Comparison of ENCODE assay signal across 1 cellular context in genomic region chr15:35540031-35540430, GRCh38.
TF ChIP-seq lines count a peak whose summit lies in the region.

No MANE protein-coding gene starts in this region.

TF ChIP-seq in IMR-90, 13 proteins besides CTCF, POLR2A, EP300 and RAD21:
- TF ChIP-seq ELK1 (IDR thresholded peaks at IDR 0.05; ENCODE audit: borderline replicate concordance, low read depth, low read length) (no peak), CHD1 (IDR thresholded peaks at IDR 0.05; ENCODE audit: low read depth, low read length) (no peak), USF2 (IDR thresholded peaks at IDR 0.05; ENCODE audit: low read depth, low read length) (no peak), BHLHE40 (IDR thresholded peaks at IDR 0.05; ENCODE audit: low read depth, low read length) (no peak), FOS (IDR thresholded peaks at IDR 0.05; ENCODE audit: low read depth, low read length) (no peak), MAFK (IDR thresholded peaks at IDR 0.05; ENCODE audit: low read depth, low read length) (no peak), CEBPB (IDR thresholded peaks at IDR 0.05; ENCODE audit: low read depth, low read length) (no peak), RCOR1 (IDR thresholded peaks at IDR 0.05; ENCODE audit: insufficient replicate concordance, low read length) (no peak), MXI1 (IDR thresholded peaks at IDR 0.05; ENCODE audit: borderline replicate concordance, low read depth, low read length) (no peak), SMC3 (IDR thresholded peaks at IDR 0.05; ENCODE audit: low read depth, low read length) (no peak), MAZ (IDR thresholded peaks at IDR 0.05; ENCODE audit: borderline replicate concordance, low read depth, low read length) (no peak), RFX5 (IDR thresholded peaks at IDR 0.05; ENCODE audit: low read depth, low read length) (no peak), NFE2L2 (IDR thresholded peaks at IDR 0.05; ENCODE audit: low read depth, low read length) (no peak)
